25 cellular contexts compared by ENCODE assay signal in genomic region chr9:28779240-28779639, GRCh38.
DNase-seq lines count a peak whose midpoint lies in the region; ATAC-seq and TF ChIP-seq lines count a peak whose summit lies in the region.
"Had no signal": no experiment of that assay in that cellular context is flagged by ENCODE, and none has a peak within 500 bp of the region (broad histone marks: within the 10 kb centered on the region; RNA-seq: fewer than 3 reads in every experiment).

No MANE protein-coding gene starts in this region.

- H2AFZ ChIP-seq in SK-N-SH (ENCODE audit: low read depth): no peak overlapping the region
- H2AFZ ChIP-seq: PC-9 had no signal

- TF ChIP-seq EP300 in SK-N-SH (IDR thresholded peaks at IDR 0.05; ENCODE audit: borderline replicate concordance in 1 of 2, low read depth in 1 of 2, low read length in 1 of 2): peak in 1 of 2 experiments; percentile 76; a peak in 1 of 4 replicates
- TF ChIP-seq EP300 in gastroesophageal sphincter (IDR thresholded peaks at IDR 0.05): no peak

- H3F3A ChIP-seq in SK-N-SH (replicated peaks; ENCODE audit: insufficient read depth): no peaks in the 10 kb centered on the region

- POLR2A ChIA-PET in SK-N-SH (lab: Yijun Ruan, JAX): no interaction called here

- peak overlapping the region in 1 of 2 experiments; percentile 53; a peak in 2 of 4 replicates for H3K27ac ChIP-seq in SK-N-SH (ENCODE audit: low read depth in 2 of 2, low read length in 1 of 2)
- no peak overlapping the region for H3K27ac ChIP-seq in gastroesophageal sphincter
- H3K27ac ChIP-seq: brain microvascular endothelial cell, pancreas, PC-9, sigmoid colon had no signal

- no peaks in the 10 kb centered on the region for H3K9me2 ChIP-seq in SK-N-SH

- H3K4me2 ChIP-seq in SK-N-SH: no peak overlapping the region
- H3K4me2 ChIP-seq: PC-9 had no signal

- no peaks in the 10 kb centered on the region for H3K36me3 ChIP-seq in SK-N-SH (replicated peaks in 1 of 2; ENCODE audit: control insufficient read depth in 1 of 2, insufficient read depth in 2 of 2, low read length in 1 of 2)
- no peaks in the 10 kb centered on the region for H3K36me3 ChIP-seq in gastroesophageal sphincter
- H3K36me3 ChIP-seq: brain microvascular endothelial cell, pancreas, sigmoid colon had no signal

- CTCF ChIA-PET in SK-N-SH (lab: Yijun Ruan, JAX): interaction anchor here (1.5 to 1.7 kb wide), 2 partner anchors 14 to 433 kb away, joined by 4 to 8 read pairs; partner anchors contain the start of gene LINGO2

- H4K20me1 ChIP-seq in SK-N-SH (ENCODE audit: insufficient read depth): 0 out of 2 replicates have a peak, but pooled peaks cover under 1% of the 10 kb centered on the region

- ATAC-seq in gastroesophageal sphincter: no peak
- ATAC-seq in HG02588 (IDR thresholded peaks at IDR 0.05; ENCODE audit: unreplicated experiment): no peak
- ATAC-seq: activated naive CD8-positive, alpha-beta T cell treated with anti-CD3 and anti-CD28 coated beads, Interleukin-2, amount 50 U/mL, for 24 hours; natural killer cell; pancreas; stimulated activated effector memory CD8-positive, alpha-beta T cell treated with anti-CD3 and anti-CD28 coated beads, Interleukin-12 subunit alpha, Interleukin-12 subunit beta, amount 100 ng/mL, for 72 hours had no signal

- H3K4me1 ChIP-seq in SK-N-SH (ENCODE audit: control insufficient read depth in 1 of 2, insufficient read depth in 2 of 2, low read depth in 1 of 2, low read length in 1 of 2) (peaks cover 5 to 6% of the 10 kb centered on the region in 2 experiments; a peak in 2 of 4 replicates), gastroesophageal sphincter (no peaks in the 10 kb centered on the region)
- H3K4me1 ChIP-seq: pancreas, sigmoid colon had no signal

- H3K4me3 ChIP-seq in SK-N-SH (ENCODE audit: low read depth in 2 of 2, low read length in 1 of 2): no peak overlapping the region
- H3K4me3 ChIP-seq in gastroesophageal sphincter: no peak overlapping the region
- H3K4me3 ChIP-seq: pancreas, PC-9, sigmoid colon had no signal

- no peak overlapping the region for H3K4me3 Mint-ChIP-seq in glutamatergic neuron (ENCODE audit: unreplicated experiment)
- H3K4me3 Mint-ChIP-seq: activated naive CD8-positive, alpha-beta T cell treated with anti-CD3 and anti-CD28 coated beads, Interleukin-2, amount 50 U/mL, for 24 hours; IgD-negative memory B cell; natural killer cell; stimulated activated effector memory CD8-positive, alpha-beta T cell treated with anti-CD3 and anti-CD28 coated beads, Interleukin-12 subunit alpha, Interleukin-12 subunit beta, amount 100 ng/mL, for 72 hours; T-helper 1 cell treated with Interleukin-12 subunit alpha and Interleukin-12 subunit beta and Interleukin-4 antibody, amounts not matched to agents 30 μg/mL and 1 μg/mL, for 36 hours had no signal

- H3K27me3 ChIP-seq in SK-N-SH (ENCODE audit: insufficient read depth) (no peaks in the 10 kb centered on the region), gastroesophageal sphincter (no peaks in the 10 kb centered on the region)
- H3K27me3 ChIP-seq: brain microvascular endothelial cell, pancreas, sigmoid colon had no signal

- no peaks in the 10 kb centered on the region for H3K36me3 Mint-ChIP-seq in glutamatergic neuron (ENCODE audit: unreplicated experiment)
- H3K36me3 Mint-ChIP-seq: IgD-negative memory B cell; stimulated activated effector memory CD8-positive, alpha-beta T cell treated with anti-CD3 and anti-CD28 coated beads, Interleukin-12 subunit alpha, Interleukin-12 subunit beta, amount 100 ng/mL, for 72 hours had no signal

- H3K27ac Mint-ChIP-seq in glutamatergic neuron (ENCODE audit: unreplicated experiment): peak overlapping the region; percentile 35
- H3K27ac Mint-ChIP-seq: activated naive CD8-positive, alpha-beta T cell treated with anti-CD3 and anti-CD28 coated beads, Interleukin-2, amount 50 U/mL, for 24 hours; IgD-negative memory B cell; natural killer cell; stimulated activated effector memory CD8-positive, alpha-beta T cell treated with anti-CD3 and anti-CD28 coated beads, Interleukin-12 subunit alpha, Interleukin-12 subunit beta, amount 100 ng/mL, for 72 hours; T-helper 1 cell treated with Interleukin-12 subunit alpha and Interleukin-12 subunit beta and Interleukin-4 antibody, amounts not matched to agents 30 μg/mL and 1 μg/mL, for 36 hours had no signal

- peaks cover 4% of the 10 kb centered on the region; the same call in 1 of the 2 replicates for H3K79me2 ChIP-seq in SK-N-SH (ENCODE audit: insufficient read depth)

- TF ChIP-seq CTCF in SK-N-SH (IDR thresholded peaks at IDR 0.05): no peak
- no peak for TF ChIP-seq CTCF in glutamatergic neuron (IDR thresholded peaks at IDR 0.05; ENCODE audit: partially characterized antibody, unreplicated experiment)
- no peak for TF ChIP-seq CTCF in gastroesophageal sphincter (IDR thresholded peaks at IDR 0.05)

- TF ChIP-seq POLR2A in gastroesophageal sphincter (IDR thresholded peaks at IDR 0.05): no peak

- DNase-seq in NCI-H748 (lab: John Stamatoyannopoulos, UW; ENCODE audit: unreplicated experiment): peak; percentile 43
- no peak for DNase-seq in NCI-H748 treated with DMSO at 0.1 percent for 48 hours (lab: John Stamatoyannopoulos, UW)
- peak; percentile 20 for DNase-seq in SK-N-SH
- no peak for DNase-seq in glutamatergic neuron
- peak; percentile 26 for DNase-seq in stromal cell of bone marrow (ENCODE audit: low read depth)
- DNase-seq in NCI-H2196 (lab: John Stamatoyannopoulos, UW; ENCODE audit: unreplicated experiment): no peak
- DNase-seq: ACHN; activated CD4-positive, alpha-beta T cell treated with anti-CD3 and anti-CD28 coated beads, Interleukin-2, amount 50 U/mL, for 1 hour; activated CD8-positive, alpha-beta memory T cell treated with anti-CD3 and anti-CD28 coated beads, Interleukin-2, amount 50 U/mL, for 48 hours; activated effector memory CD4-positive, alpha-beta T cell treated with Interleukin-2 at 50 U/mL for 16 hours; activated naive CD8-positive, alpha-beta T cell treated with anti-CD3 and anti-CD28 coated beads, Interleukin-2, amount 50 U/mL, for 24 hours; brain microvascular endothelial cell; C1 segment of cervical spinal cord; Calu3; cortex of kidney; foreskin melanocyte; natural killer cell; pancreas; PC-9; sigmoid colon had no signal

- TF ChIP-seq RAD21 in SK-N-SH (IDR thresholded peaks at IDR 0.05; ENCODE audit: low read length): no peak; the same call in 1 of the 2 replicates

- peaks cover 17% of the 10 kb centered on the region for H3K4me1 Mint-ChIP-seq in glutamatergic neuron (ENCODE audit: low read depth, unreplicated experiment)
- H3K4me1 Mint-ChIP-seq: activated naive CD8-positive, alpha-beta T cell treated with anti-CD3 and anti-CD28 coated beads, Interleukin-2, amount 50 U/mL, for 24 hours; IgD-negative memory B cell; stimulated activated effector memory CD8-positive, alpha-beta T cell treated with anti-CD3 and anti-CD28 coated beads, Interleukin-12 subunit alpha, Interleukin-12 subunit beta, amount 100 ng/mL, for 72 hours had no signal

- no peaks in the 10 kb centered on the region for H3K27me3 Mint-ChIP-seq in glutamatergic neuron (ENCODE audit: unreplicated experiment)
- H3K27me3 Mint-ChIP-seq: activated naive CD8-positive, alpha-beta T cell treated with anti-CD3 and anti-CD28 coated beads, Interleukin-2, amount 50 U/mL, for 24 hours; IgD-negative memory B cell had no signal

- no peak overlapping the region for H3K9ac ChIP-seq in SK-N-SH

- peaks cover 1% of the 10 kb centered on the region for H3K9me3 Mint-ChIP-seq in glutamatergic neuron (ENCODE audit: unreplicated experiment)
- H3K9me3 Mint-ChIP-seq: activated naive CD8-positive, alpha-beta T cell treated with anti-CD3 and anti-CD28 coated beads, Interleukin-2, amount 50 U/mL, for 24 hours; T-helper 1 cell treated with Interleukin-12 subunit alpha and Interleukin-12 subunit beta and Interleukin-4 antibody, amounts not matched to agents 30 μg/mL and 1 μg/mL, for 36 hours had no signal

- H3K9me3 ChIP-seq in SK-N-SH: no peaks in the 10 kb centered on the region
- no peaks in the 10 kb centered on the region for H3K9me3 ChIP-seq in gastroesophageal sphincter
- H3K9me3 ChIP-seq: pancreas, sigmoid colon had no signal

TF ChIP-seq in SK-N-SH, 30 proteins besides CTCF, POLR2A, EP300 and RAD21 (continues in another document):
- TF ChIP-seq FOXJ3 (CRISPR knock-in tag; IDR thresholded peaks at IDR 0.05): no peak
- peak; percentile 62; the same call in 1 of the 2 replicates for TF ChIP-seq RCOR1 (IDR thresholded peaks at IDR 0.05; ENCODE audit: low read length)
- no peak for TF ChIP-seq ZBTB33 (IDR thresholded peaks at IDR 0.05; ENCODE audit: borderline replicate concordance, low read depth)
- no peak for TF ChIP-seq RXRA (IDR thresholded peaks at IDR 0.05; ENCODE audit: borderline replicate concordance, low read depth)
- TF ChIP-seq YY1 (IDR thresholded peaks at IDR 0.05; ENCODE audit: low read depth): no peak
- TF ChIP-seq MAX (IDR thresholded peaks at IDR 0.05; ENCODE audit: low read depth): no peak
- TF ChIP-seq FOSL2 (IDR thresholded peaks at IDR 0.05; ENCODE audit: borderline replicate concordance, low read depth): peak; percentile 3; the same call in 1 of the 2 replicates
- no peak for TF ChIP-seq USF1 (IDR thresholded peaks at IDR 0.05; ENCODE audit: borderline replicate concordance, low read depth)
- TF ChIP-seq CHD2 (IDR thresholded peaks at IDR 0.05; ENCODE audit: low read length, partially characterized antibody): peak; percentile 21

Comparison
In these comparisons a context has a peak if more than half of its experiments do, and no peak if none do; other contexts are left out.
1. DNase-seq: peak in NCI-H748 (single experiment), SK-N-SH (single experiment) and stromal cell of bone marrow (single experiment); none in NCI-H748 treated with DMSO at 0.1 percent for 48 hours (single experiment), glutamatergic neuron (single experiment) and NCI-H2196 (single experiment).